ENCODE assay signal across 13 cellular contexts in genomic region chr1:223621312-223621734, GRCh38. TPM values are rescaled to one million over a fixed set of nuclear protein-coding genes. Genes with fewer than 3 reads are reported as not detected.
DNase-seq lines count a peak whose midpoint lies in the region; ATAC-seq and TF ChIP-seq lines count a peak whose summit lies in the region.
"Had no signal": no experiment of that assay in that cellular context is flagged by ENCODE, and none has a peak within 500 bp of the region (broad histone marks: within the 10 kb centered on the region; RNA-seq: fewer than 3 reads in every experiment).

No MANE protein-coding gene starts in this region.

- no peaks in the 10 kb centered on the region for H3K9me3 ChIP-seq in lower lobe of right lung
- H3K9me3 ChIP-seq: left ventricle myocardium inferior, thoracic aorta had no signal

- no peak overlapping the region for H3K4me3 ChIP-seq in lower lobe of right lung
- H3K4me3 ChIP-seq: left ventricle myocardium inferior, thoracic aorta had no signal

- H3K27me3 ChIP-seq in lower lobe of right lung (ENCODE audit: low read depth): no peaks in the 10 kb centered on the region

- no peak for DNase-seq in lower lobe of right lung
- no peak for DNase-seq in cardiac septum (ENCODE audit: low spot score)
- DNase-seq in activated CD8-positive, alpha-beta memory T cell treated with anti-CD3 and anti-CD28 coated beads, Interleukin-2, amount 50 U/mL, for 48 hours: no peak
- DNase-seq in superior temporal gyrus (ENCODE audit: extremely low spot score): no peak
- DNase-seq: EL, left ventricle myocardium inferior, NCI-H69 had no signal

- no peaks in the 10 kb centered on the region for H3K36me3 ChIP-seq in lower lobe of right lung
- H3K36me3 ChIP-seq: left ventricle myocardium inferior, thoracic aorta had no signal

- H3K27ac ChIP-seq in lower lobe of right lung: no peak overlapping the region
- H3K27ac ChIP-seq: left ventricle myocardium inferior, thoracic aorta had no signal

- ATAC-seq in GM18520 (IDR thresholded peaks at IDR 0.05; ENCODE audit: unreplicated experiment) (peak; percentile 79), GM21528 (IDR thresholded peaks at IDR 0.05; ENCODE audit: low FRiP score, unreplicated experiment) (peak; percentile 79), HG03432 (IDR thresholded peaks at IDR 0.05; ENCODE audit: unreplicated experiment) (peak; percentile 87), lower lobe of right lung (peak; percentile 66 to 76), HG02970 (IDR thresholded peaks at IDR 0.05; ENCODE audit: low FRiP score, unreplicated experiment) (no peak)

- no peak for TF ChIP-seq CTCF in lower lobe of right lung (IDR thresholded peaks at IDR 0.05)

- no peaks in the 10 kb centered on the region for H3K4me1 ChIP-seq in lower lobe of right lung
- H3K4me1 ChIP-seq: left ventricle myocardium inferior had no signal

- intact Hi-C loops in lower lobe of right lung (cut with DNase I) (no loop called here), cardiac septum (cut with DNase I) (no loop called here)

RNA-seq across cellular contexts. Expression of gene CAPN8, which starts 44.2 kb away (rescaled TPM):
- total RNA-seq in lower lobe of right lung (70.6 TPM), cardiac septum (not detected)
- total RNA-seq: epithelial cell of proximal tubule, left ventricle myocardium inferior had no signal

Comparison
In these comparisons a context has a peak if more than half of its experiments do, and no peak if none do; other contexts are left out.
1. RNA of gene CAPN8, which starts 44.2 kb away (total RNA-seq): 70.6 TPM in lower lobe of right lung (single experiment); not detected in cardiac septum (single experiment); every median in the first group is over 10 times any median in the second.